ENCODE assay signal across 35 cellular contexts in the genomic region with DNA sequence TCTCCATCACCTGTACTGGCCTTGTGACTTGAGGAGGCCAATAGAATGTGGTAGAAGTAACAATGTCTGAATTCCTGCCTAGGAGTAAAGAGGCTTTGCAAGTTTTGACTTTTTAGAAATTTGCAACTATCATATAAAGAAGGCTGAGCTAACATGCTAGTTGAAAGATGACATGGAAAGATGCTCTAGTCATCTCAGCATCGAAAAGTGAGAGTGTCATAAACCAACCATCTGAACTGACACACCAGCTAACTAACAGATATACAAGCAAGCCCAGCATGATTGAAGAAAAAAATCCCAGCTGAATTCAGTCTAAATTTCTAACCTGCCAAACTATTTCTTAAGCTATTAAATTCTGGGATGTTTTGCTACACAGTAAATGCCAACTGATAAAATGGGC.
"Had no signal": no experiment of that assay in that cellular context is flagged by ENCODE, and none has a peak within 500 bp of the region (broad histone marks: within the 10 kb centered on the region; RNA-seq: fewer than 3 reads in every experiment).

No MANE protein-coding gene starts in this region.

- H3K27ac ChIP-seq: adrenal gland, body of pancreas, brain microvascular endothelial cell, breast epithelium, VCaP had no signal

- H3K4me3 Mint-ChIP-seq: activated B cell treated with CpG ODN at 0.5 μM for 24 hours; activated CD4-positive, alpha-beta memory T cell treated with anti-CD3 and anti-CD28 coated beads for 36 hours; activated CD4-positive, alpha-beta T cell treated with anti-CD3 and anti-CD28 coated beads, Interleukin-2, amount 10 ng/mL, durations not matched to agents 24 days and 14 days; activated CD8-positive, alpha-beta T cell treated with anti-CD3 and anti-CD28 coated beads for 36 hours; activated naive CD4-positive, alpha-beta T cell treated with anti-CD3 and anti-CD28 coated beads, Interleukin-2, amount 10 ng/mL, durations not matched to agents 7 days and 5 days; activated naive CD4-positive, alpha-beta T cell treated with anti-CD3 and anti-CD28 coated beads, Interleukin-2, amount 50 U/mL, for 24 hours; activated naive CD8-positive, alpha-beta T cell treated with anti-CD3 and anti-CD28 coated beads, Interleukin-2, amount 10 ng/mL, durations not matched to agents 7 days and 5 days; activated T-cell treated with anti-CD3 and anti-CD28 coated beads, Interleukin-2, amount 50 U/mL, for 4 hours; activated T-cell treated with anti-CD3 and anti-CD28 coated beads, Interleukin-2, amount 50 U/mL, for 72 hours; activated T-helper 1 cell treated with anti-CD3 and anti-CD28 coated beads, Interleukin-12 subunit alpha, Interleukin-12 subunit beta, Interleukin-2, Interleukin-4 antibody, amounts not matched to agents 30 ng/mL and 10 ng/mL and 1 ng/mL, durations not matched to agents 14 hours and 24 hours and 36 hours; T-helper 1 cell treated with Interleukin-12 subunit alpha and Interleukin-12 subunit beta and Interleukin-4 antibody, amounts not matched to agents 30 μg/mL and 1 μg/mL, for 36 hours; T-helper 2 cell treated with Interferon-gamma antibody and Interleukin-4, amounts not matched to agents 5 μg/mL and 100 μg/mL, for 36 hours had no signal

- H3K9me3 Mint-ChIP-seq: activated B cell treated with CpG ODN at 0.5 μM for 24 hours; activated CD4-positive, alpha-beta memory T cell treated with anti-CD3 and anti-CD28 coated beads for 36 hours; activated CD4-positive, alpha-beta T cell treated with anti-CD3 and anti-CD28 coated beads, Interleukin-2, amount 10 ng/mL, durations not matched to agents 24 days and 14 days; activated naive CD4-positive, alpha-beta T cell treated with anti-CD3 and anti-CD28 coated beads, Interleukin-2, amount 10 ng/mL, durations not matched to agents 7 days and 5 days; activated T-cell treated with anti-CD3 and anti-CD28 coated beads, Interleukin-2, amount 50 U/mL, for 4 hours; activated T-cell treated with anti-CD3 and anti-CD28 coated beads, Interleukin-2, amount 50 U/mL, for 72 hours; activated T-helper 1 cell treated with anti-CD3 and anti-CD28 coated beads, Interleukin-12 subunit alpha, Interleukin-12 subunit beta, Interleukin-2, Interleukin-4 antibody, amounts not matched to agents 30 ng/mL and 10 ng/mL and 1 ng/mL, durations not matched to agents 14 hours and 24 hours and 36 hours; activated T-helper 2 cell treated with anti-CD3 and anti-CD28 coated beads, Interferon-gamma antibody, Interleukin-2, Interleukin-4, amounts not matched to agents 10 μg/mL and 5 μg/mL and 100 μg/mL, durations not matched to agents 14 hours and 24 hours and 36 hours; T-helper 1 cell treated with Interleukin-12 subunit alpha and Interleukin-12 subunit beta and Interleukin-4 antibody, amounts not matched to agents 30 μg/mL and 1 μg/mL, for 36 hours; T-helper 2 cell treated with Interferon-gamma antibody and Interleukin-4, amounts not matched to agents 5 μg/mL and 100 μg/mL, for 36 hours had no signal

- DNase-seq: activated B cell treated with CpG ODN at 0.5 μM for 24 hours; activated CD4-positive, alpha-beta memory T cell treated with anti-CD3 and anti-CD28 coated beads for 36 hours; activated CD4-positive, alpha-beta T cell treated with anti-CD3 and anti-CD28 coated beads for 4 hours; activated CD4-positive, alpha-beta T cell treated with anti-CD3 and anti-CD28 coated beads, Interleukin-2, amount 10 ng/mL, durations not matched to agents 24 days and 14 days; activated CD4-positive, alpha-beta T cell treated with anti-CD3 and anti-CD28 coated beads, Interleukin-2, amount 50 U/mL, for 1 hour; activated CD4-positive, alpha-beta T cell treated with anti-CD3 and anti-CD28 coated beads, Interleukin-2, amount 50 U/mL, for 4 hours; activated CD4-positive, CD25-positive, alpha-beta regulatory T cell treated with anti-CD3 and anti-CD28 coated beads, Interleukin-2, amount 50 U/mL, for 72 hours; activated CD8-positive, alpha-beta memory T cell treated with anti-CD3 and anti-CD28 coated beads, Interleukin-2, amount 50 U/mL, for 4 hours; activated CD8-positive, alpha-beta T cell treated with anti-CD3 and anti-CD28 coated beads for 36 hours; activated effector memory CD4-positive, alpha-beta T cell treated with Interleukin-2 at 50 U/mL for 16 hours; activated gamma-delta T cell; activated naive CD4-positive, alpha-beta T cell treated with anti-CD3 and anti-CD28 coated beads, Interleukin-2, amount 10 ng/mL, durations not matched to agents 7 days and 5 days; activated naive CD4-positive, alpha-beta T cell treated with Interleukin-2 at 50 U/mL for 16 hours; activated naive CD8-positive, alpha-beta T cell treated with anti-CD3 and anti-CD28 coated beads, Interleukin-2, amount 10 ng/mL, durations not matched to agents 7 days and 5 days; activated T-cell treated with anti-CD3 and anti-CD28 coated beads for 4 hours; activated T-cell treated with anti-CD3 and anti-CD28 coated beads, Interleukin-2, amount 50 U/mL, for 1 hour; activated T-cell treated with anti-CD3 and anti-CD28 coated beads, Interleukin-2, amount 50 U/mL, for 4 hours; activated T-cell treated with anti-CD3 and anti-CD28 coated beads, Interleukin-2, amount 50 U/mL, for 72 hours; adrenal gland; amniotic stem cell; aorta; body of pancreas; brain microvascular endothelial cell; central memory CD4-positive, alpha-beta T cell; SW 1271; T-helper 1 cell; T-helper 2 cell; T-helper 9 cell had no signal

- H3K27ac Mint-ChIP-seq: activated B cell treated with CpG ODN at 0.5 μM for 24 hours; activated CD4-positive, alpha-beta memory T cell treated with anti-CD3 and anti-CD28 coated beads for 36 hours; activated CD4-positive, alpha-beta T cell treated with anti-CD3 and anti-CD28 coated beads, Interleukin-2, amount 10 ng/mL, durations not matched to agents 24 days and 14 days; activated naive CD4-positive, alpha-beta T cell treated with anti-CD3 and anti-CD28 coated beads, Interleukin-2, amount 10 ng/mL, durations not matched to agents 7 days and 5 days; activated naive CD4-positive, alpha-beta T cell treated with anti-CD3 and anti-CD28 coated beads, Interleukin-2, amount 50 U/mL, for 24 hours; activated naive CD8-positive, alpha-beta T cell treated with anti-CD3 and anti-CD28 coated beads, Interleukin-2, amount 10 ng/mL, durations not matched to agents 7 days and 5 days; activated T-helper 1 cell treated with anti-CD3 and anti-CD28 coated beads, Interleukin-12 subunit alpha, Interleukin-12 subunit beta, Interleukin-2, Interleukin-4 antibody, amounts not matched to agents 30 ng/mL and 10 ng/mL and 1 ng/mL, durations not matched to agents 14 hours and 24 hours and 36 hours; activated T-helper 2 cell treated with anti-CD3 and anti-CD28 coated beads, Interferon-gamma antibody, Interleukin-2, Interleukin-4, amounts not matched to agents 10 μg/mL and 5 μg/mL and 100 μg/mL, durations not matched to agents 14 hours and 24 hours and 36 hours; T-helper 1 cell treated with Interleukin-12 subunit alpha and Interleukin-12 subunit beta and Interleukin-4 antibody, amounts not matched to agents 30 μg/mL and 1 μg/mL, for 36 hours; T-helper 2 cell treated with Interferon-gamma antibody and Interleukin-4, amounts not matched to agents 5 μg/mL and 100 μg/mL, for 36 hours had no signal

- ATAC-seq: activated CD8-positive, alpha-beta T cell treated with anti-CD3 and anti-CD28 coated beads for 36 hours; activated T-cell treated with anti-CD3 and anti-CD28 coated beads, Interleukin-2, amount 50 U/mL, for 4 hours; body of pancreas had no signal

- H3K9me3 ChIP-seq: adrenal gland, body of pancreas, breast epithelium had no signal

- H3K36me3 ChIP-seq: adrenal gland, brain microvascular endothelial cell, breast epithelium had no signal

- H3K4me1 ChIP-seq: adrenal gland, body of pancreas, breast epithelium had no signal

- H3K27me3 Mint-ChIP-seq: activated B cell treated with CpG ODN at 0.5 μM for 24 hours; activated CD4-positive, alpha-beta memory T cell treated with anti-CD3 and anti-CD28 coated beads for 36 hours; activated CD4-positive, alpha-beta T cell treated with anti-CD3 and anti-CD28 coated beads, Interleukin-2, amount 10 ng/mL, durations not matched to agents 24 days and 14 days; activated CD8-positive, alpha-beta T cell treated with anti-CD3 and anti-CD28 coated beads for 36 hours; activated naive CD4-positive, alpha-beta T cell treated with anti-CD3 and anti-CD28 coated beads, Interleukin-2, amount 10 ng/mL, durations not matched to agents 7 days and 5 days; activated naive CD4-positive, alpha-beta T cell treated with anti-CD3 and anti-CD28 coated beads, Interleukin-2, amount 50 U/mL, for 24 hours; activated naive CD8-positive, alpha-beta T cell treated with anti-CD3 and anti-CD28 coated beads, Interleukin-2, amount 10 ng/mL, durations not matched to agents 7 days and 5 days had no signal

- H3K4me3 ChIP-seq: adrenal gland, body of pancreas, breast epithelium had no signal

- H3K27me3 ChIP-seq: adrenal gland, body of pancreas, brain microvascular endothelial cell, breast epithelium had no signal

- H3K4me1 Mint-ChIP-seq: activated B cell treated with CpG ODN at 0.5 μM for 24 hours; activated CD4-positive, alpha-beta T cell treated with anti-CD3 and anti-CD28 coated beads, Interleukin-2, amount 10 ng/mL, durations not matched to agents 24 days and 14 days; activated naive CD4-positive, alpha-beta T cell treated with anti-CD3 and anti-CD28 coated beads, Interleukin-2, amount 10 ng/mL, durations not matched to agents 7 days and 5 days had no signal
